ENCODE assay signal across 22 cellular contexts in genomic region chr10:49768329-49768728, GRCh38. TPM values are rescaled to one million over a fixed set of nuclear protein-coding genes. Genes with fewer than 3 reads are reported as not detected.
DNase-seq lines count a peak whose midpoint lies in the region; ATAC-seq and TF ChIP-seq lines count a peak whose summit lies in the region.
"Had no signal": no experiment of that assay in that cellular context is flagged by ENCODE, and none has a peak within 500 bp of the region (broad histone marks: within the 10 kb centered on the region; RNA-seq: fewer than 3 reads in every experiment).

No MANE protein-coding gene starts in this region.

- no peak for TF ChIP-seq CTCF in H9 (conservative IDR thresholded peaks at IDR 0.05)
- no peak for TF ChIP-seq CTCF in foreskin keratinocyte (conservative IDR thresholded peaks at IDR 0.05)
- no peak for TF ChIP-seq CTCF in parathyroid adenoma (IDR thresholded peaks at IDR 0.05)
- TF ChIP-seq CTCF in MM.1S (IDR thresholded peaks at IDR 0.05; ENCODE audit: low read length) = no peak

- no peak overlapping the region for H4K5ac ChIP-seq in H9 (ENCODE audit: insufficient read length, low read depth, low read length)

- H3K79me1 ChIP-seq in H9 (ENCODE audit: insufficient read depth, low read depth, low read length, poor library complexity, severe bottlenecking) = no peaks in the 10 kb centered on the region

- no peak overlapping the region for H3K23ac ChIP-seq in H9 (ENCODE audit: insufficient read length, low read depth, low read length)

- no peaks in the 10 kb centered on the region for H3K36me3 Mint-ChIP-seq in H9 (ENCODE audit: insufficient read depth in 1 of 3, low read depth in 3 of 3)
- H3K36me3 Mint-ChIP-seq: CD4-positive, CD25-positive, alpha-beta regulatory T cell had no signal

- H2BK20ac ChIP-seq in H9 (ENCODE audit: low read depth, low read length, poor library complexity, severe bottlenecking) = no peak overlapping the region

- H4K91ac ChIP-seq in H9 (ENCODE audit: insufficient read length, low read depth, low read length) = no peak overlapping the region

- no peak overlapping the region for H2BK120ac ChIP-seq in H9 (ENCODE audit: low read depth, low read length, poor library complexity, severe bottlenecking)

- no peak overlapping the region for H2BK15ac ChIP-seq in H9 (ENCODE audit: low read depth, low read length)

- H4K20me1 ChIP-seq in H9 (ENCODE audit: control insufficient read depth, insufficient read depth, insufficient read length) (no peaks in the 10 kb centered on the region), MM.1S (ENCODE audit: insufficient read depth, low read length) (no peaks in the 10 kb centered on the region)

- H3K4me1 ChIP-seq in H9 (ENCODE audit: insufficient read depth, low read length) (no peaks in the 10 kb centered on the region), foreskin keratinocyte (no peaks in the 10 kb centered on the region), parathyroid adenoma (no peaks in the 10 kb centered on the region), MM.1S (ENCODE audit: low read length) (no peaks in the 10 kb centered on the region)
- H3K4me1 ChIP-seq: HAP-1, SJCRH30 had no signal

- DNase-seq in GM03348 (ENCODE audit: low spot score) (peak; percentile 4), H9 (peak; percentile 48), foreskin keratinocyte (no peak), sciatic nerve (ENCODE audit: low spot score) (no peak), MM.1S (no peak), NCI-H1694 (lab: John Stamatoyannopoulos, UW) (no peak)
- no peak for DNase-seq in activated naive CD4-positive, alpha-beta T cell treated with anti-CD3 and anti-CD28 coated beads, Interleukin-2, amount 50 U/mL, for 16 hours
- DNase-seq: Calu3; CD4-positive, CD25-positive, alpha-beta regulatory T cell; DMS79 treated with DMSO at 0.1 percent for 48 hours; GDM1; NCI-H1417 treated with DMSO at 0.1 percent for 48 hours; NCI-H2081 treated with DMSO at 0.1 percent for 48 hours; NCI-H510A; NCI-H82; PC-3; SJCRH30; SW 1271 had no signal

- H3K9ac ChIP-seq in H9 (ENCODE audit: extremely low read depth, insufficient read length, low read length) = no peak overlapping the region
- H3K9ac ChIP-seq in parathyroid adenoma = no peak overlapping the region
- no peak overlapping the region for H3K9ac ChIP-seq in MM.1S (ENCODE audit: low read length)

- WGBS in H9 (ENCODE audit: extremely low coverage, insufficient read length, low lambda C conversion rate) = no CpG with 5 or more reads among the region's 38 CpGs

- H3K4me3 ChIP-seq in parathyroid adenoma (ENCODE audit: low read depth, low read length) (no peak overlapping the region), MM.1S (ENCODE audit: low read length) (no peak overlapping the region)
- H3K4me3 ChIP-seq: HAP-1, K562, SJCRH30 had no signal

- intact Hi-C loops in sciatic nerve (cut with DNase I) = no loop called here

- H2BK12ac ChIP-seq in H9 (ENCODE audit: insufficient read length, low read depth, low read length) = no peak overlapping the region

- H4K8ac ChIP-seq in H9 (replicated peaks; ENCODE audit: insufficient read length, low read depth, low read length) = no peak overlapping the region

- H3K27ac Mint-ChIP-seq in H9 = no peak overlapping the region
- H3K27ac Mint-ChIP-seq: CD4-positive, CD25-positive, alpha-beta regulatory T cell had no signal

- H3K36me3 ChIP-seq in parathyroid adenoma (ENCODE audit: control insufficient read depth, insufficient read depth, low read length) (no peaks in the 10 kb centered on the region), MM.1S (replicated peaks; ENCODE audit: insufficient read depth, low read length) (no peaks in the 10 kb centered on the region)
- H3K36me3 ChIP-seq: HAP-1, SJCRH30 had no signal

- H2BK5ac ChIP-seq in H9 (ENCODE audit: insufficient read length, low read length) = no peak overlapping the region

- H3K4me3 Mint-ChIP-seq in H9 = no peak overlapping the region
- H3K4me3 Mint-ChIP-seq: CD4-positive, CD25-positive, alpha-beta regulatory T cell had no signal

- H3K27ac ChIP-seq in H9 (ENCODE audit: insufficient read length, low read depth, low read length) (no peak overlapping the region), foreskin keratinocyte (no peak overlapping the region), parathyroid adenoma (no peak overlapping the region), MM.1S (ENCODE audit: low read length) (no peak overlapping the region)
- H3K27ac ChIP-seq: RWPE1, SJCRH30 had no signal

- peaks cover 4 to 5% of the 10 kb centered on the region in 2 experiments; a peak in 3 of 4 replicates for H3K4me1 Mint-ChIP-seq in H9
- H3K4me1 Mint-ChIP-seq: CD4-positive, CD25-positive, alpha-beta regulatory T cell had no signal

- H3F3A ChIP-seq in MM.1S (ENCODE audit: insufficient read depth, low read length) = no peaks in the 10 kb centered on the region

- H3K27me3 ChIP-seq in H9 (ENCODE audit: insufficient read depth, low read length) (no peaks in the 10 kb centered on the region), foreskin keratinocyte (peaks cover 77% of the 10 kb centered on the region), parathyroid adenoma (ENCODE audit: control insufficient read depth, insufficient read depth, low read length) (no peaks in the 10 kb centered on the region), MM.1S (replicated peaks; ENCODE audit: insufficient read depth, low read length) (peaks cover 10% of the 10 kb centered on the region)
- H3K27me3 ChIP-seq: SJCRH30 had no signal

- no peaks in the 10 kb centered on the region for H3K79me2 ChIP-seq in H9 (ENCODE audit: insufficient read depth, low read length)
- H3K79me2 ChIP-seq in parathyroid adenoma = no peaks in the 10 kb centered on the region
- no peaks in the 10 kb centered on the region for H3K79me2 ChIP-seq in MM.1S (ENCODE audit: low read length)

- peaks cover 11% of the 10 kb centered on the region for H3K27me3 Mint-ChIP-seq in H9 (ENCODE audit: low read depth)

- H3K18ac ChIP-seq in H9 (ENCODE audit: insufficient read length, low read depth, low read length) = no peak overlapping the region

- no peak overlapping the region for H3T11ph ChIP-seq in H9 (ENCODE audit: low read length)

- H3K9me2 ChIP-seq in MM.1S (replicated peaks; ENCODE audit: insufficient read depth, low read length) = no peaks in the 10 kb centered on the region

- H3K9me3 ChIP-seq in H9 (ENCODE audit: control insufficient read depth, low read depth, low read length) (no peaks in the 10 kb centered on the region), parathyroid adenoma (ENCODE audit: control insufficient read depth, low read length) (no peaks in the 10 kb centered on the region), MM.1S (replicated peaks; ENCODE audit: insufficient read depth, low read length) (no peaks in the 10 kb centered on the region)
- H3K9me3 ChIP-seq: HAP-1, SJCRH30 had no signal

- H2AFZ ChIP-seq in H9 (ENCODE audit: low read length) (no peak overlapping the region), parathyroid adenoma (peak overlapping the region; percentile 51), MM.1S (ENCODE audit: low read length) (no peak overlapping the region)

- no peak overlapping the region for H2AK5ac ChIP-seq in H9 (ENCODE audit: insufficient read length, low read length)

- no peak overlapping the region for H3K4me2 ChIP-seq in H9 (ENCODE audit: insufficient read depth, insufficient read length, low read length)
- no peak overlapping the region for H3K4me2 ChIP-seq in parathyroid adenoma (ENCODE audit: low read length)
- no peak overlapping the region for H3K4me2 ChIP-seq in MM.1S (ENCODE audit: low read depth, low read length)

- H3K56ac ChIP-seq in H9 (ENCODE audit: insufficient read length, low read depth, low read length) = no peak overlapping the region

- no peaks in the 10 kb centered on the region for H3K23me2 ChIP-seq in H9 (ENCODE audit: insufficient read length, low read depth, low read length, poor library complexity, severe bottlenecking)

- no peak overlapping the region for H3K4ac ChIP-seq in H9 (ENCODE audit: low read depth, low read length)

- peaks cover 0 to 3% of the 10 kb centered on the region in 2 experiments; a peak in 1 of 5 replicates for H3K9me3 Mint-ChIP-seq in H9

- ATAC-seq in foreskin keratinocyte (peak; percentile 29), sciatic nerve (no peak)
- ATAC-seq: K562 had no signal

- H3K14ac ChIP-seq in H9 (ENCODE audit: insufficient read depth, low read length) = no peak overlapping the region

RNA-seq across cellular contexts. Expression of gene OGDHL, which starts 6.2 kb away (rescaled TPM):
- total RNA-seq in H9 (2021) = 21.9 and 22.6 TPM in 2 replicates
- 0.27 and 0.28 TPM in 2 replicates for total RNA-seq in foreskin keratinocyte
- 0.16 and 0.19 TPM in 2 replicates for polyA plus RNA-seq in foreskin keratinocyte
- not detected for total RNA-seq in sciatic nerve
- total RNA-seq: CD4-positive, CD25-positive, alpha-beta regulatory T cell had no signal
- polyA plus RNA-seq: CD4-positive, CD25-positive, alpha-beta regulatory T cell had no signal

Comparison
In these comparisons a context has a peak if more than half of its experiments do, and no peak if none do; other contexts are left out.
1. DNase-seq: peak in GM03348 (single experiment) and H9 (single experiment); none in foreskin keratinocyte (0 of 2), sciatic nerve (single experiment), activated naive CD4-positive, alpha-beta T cell treated with anti-CD3 and anti-CD28 coated beads, Interleukin-2, amount 50 U/mL, for 16 hours (single experiment), MM.1S (single experiment) and NCI-H1694 (single experiment).
2. RNA of gene OGDHL, which starts 6.2 kb away (total RNA-seq): 21.9 to 22.6 TPM in H9; 0.27 to 0.28 TPM in foreskin keratinocyte and not detected in sciatic nerve (single experiment); every median in the first group is over 10 times any median in the second.